20 cellular contexts compared by ENCODE assay signal in the genomic region with DNA sequence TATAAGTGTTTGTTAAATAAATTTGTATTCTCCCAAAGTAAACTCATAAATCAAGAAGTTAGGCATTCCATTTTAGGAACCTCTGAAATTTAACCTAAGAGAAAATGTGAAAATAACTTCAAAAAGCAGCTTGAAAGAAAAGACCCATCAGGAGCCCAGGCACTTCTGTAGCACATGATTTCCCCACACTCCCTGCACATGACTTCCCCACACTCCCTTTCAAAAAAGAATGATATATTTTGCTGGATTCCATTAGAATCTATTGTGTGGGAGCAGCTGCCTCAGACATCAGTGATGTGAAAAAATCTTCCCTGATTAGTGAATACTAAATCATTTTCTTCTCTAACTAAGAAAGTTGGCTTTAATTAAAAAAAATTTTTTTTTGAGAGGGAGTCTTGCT.
DNase-seq lines count a peak whose midpoint lies in the region; FAIRE-seq and TF ChIP-seq lines count a peak whose summit lies in the region.
"Had no signal": no experiment of that assay in that cellular context is flagged by ENCODE, and none has a peak within 500 bp of the region (broad histone marks: within the 10 kb centered on the region; RNA-seq: fewer than 3 reads in every experiment).

No MANE protein-coding gene starts in this region.

- TF ChIP-seq CTCF in RWPE1 (conservative IDR thresholded peaks at IDR 0.05; ENCODE audit: low read depth) (no peak), endothelial cell of umbilical vein (IDR thresholded peaks at IDR 0.05; ENCODE audit: extremely low read depth in 1 of 2, insufficient read depth in 1 of 2, low read depth in 1 of 2, low read length in 2 of 2) (no peak), GM13977 (IDR thresholded peaks at IDR 0.05; ENCODE audit: extremely low read depth, insufficient read depth, missing control alignments) (no peak)

- CTCF ChIA-PET in RWPE1 (lab: Yijun Ruan, JAX) (interaction anchor here (0.5 kb wide), 1 partner anchor 13 kb away, joined by 3 read pairs; no protein-coding TSS in a partner anchor), endothelial cell of umbilical vein (lab: Charles Lee) (interaction anchor here (1.0 to 4.7 kb wide), 3 partner anchors 10 to 207 kb away, joined by 3 to 23 read pairs (median 3); no protein-coding TSS in a partner anchor)

- dilution Hi-C loops in endothelial cell of umbilical vein (cut with MboI; ENCODE audit: extremely low pct_ligation_motif_present, low sequenced_read_pairs): no loop called here

- H2AFZ ChIP-seq in endothelial cell of umbilical vein (ENCODE audit: low read depth, low read length): no peak overlapping the region

- intact Hi-C loops in endothelial cell of umbilical vein (cut with micrococcal nuclease): loop anchor here (10.0 kb wide), 1 partner anchor 557 kb away; a partner anchor contains a TSS

- POLR2A ChIA-PET in RWPE1 (lab: Yijun Ruan, JAX; ENCODE audit: low non-redundant PET) (no interaction called here), endothelial cell of umbilical vein (lab: Charles Lee) (interaction anchor here (1.1 kb wide), 1 partner anchor 10 kb away, joined by 4 read pairs; no protein-coding TSS in a partner anchor)

- no peaks in the 10 kb centered on the region for H3K79me2 ChIP-seq in endothelial cell of umbilical vein (ENCODE audit: control insufficient read depth, insufficient read depth, low read length)

- no peaks in the 10 kb centered on the region for H3K27me3 ChIP-seq in endothelial cell of umbilical vein (ENCODE audit: control insufficient read depth in 2 of 2, insufficient read depth in 2 of 2, low read length in 2 of 2)

- H3K27ac ChIP-seq in RWPE1 (peak overlapping the region; percentile 99), endothelial cell of umbilical vein (ENCODE audit: insufficient read depth, low read depth, low read length) (peak overlapping the region; percentile 13)
- H3K27ac ChIP-seq: C4-2B had no signal

- no peaks in the 10 kb centered on the region for H3K9me1 ChIP-seq in endothelial cell of umbilical vein (replicated peaks; ENCODE audit: control insufficient read depth, extremely low read depth, insufficient read depth, low read length)

- no peak for TF ChIP-seq POLR2A in endothelial cell of umbilical vein (IDR thresholded peaks at IDR 0.05; ENCODE audit: low read depth, low read length)

- no peak overlapping the region for H3K4me2 ChIP-seq in endothelial cell of umbilical vein (ENCODE audit: insufficient read depth, low read length)

- in situ Hi-C loops in KBM-7 (cut with MboI; ENCODE audit: low pct_unique_long_range_greater_than_20kb, low sequenced_read_pairs): loop anchor here (25.0 kb wide), 1 partner anchor 200 kb away; no protein-coding TSS in a partner anchor
- in situ Hi-C loops in GM13977 (cut with MboI; ENCODE audit: low pct_unique_long_range_greater_than_20kb, low sequenced_read_pairs, unreplicated experiment): no loop called here

- peaks cover 68% of the 10 kb centered on the region for H3K4me1 ChIP-seq in endothelial cell of umbilical vein (ENCODE audit: control insufficient read depth, extremely low read depth, insufficient read depth, low read length)
- H3K4me1 ChIP-seq: Caco-2 had no signal

- no peak overlapping the region for H3K9ac ChIP-seq in endothelial cell of umbilical vein (replicated peaks; ENCODE audit: extremely low read depth, insufficient read depth, low read length)

- H4K20me1 ChIP-seq in endothelial cell of umbilical vein (replicated peaks; ENCODE audit: control insufficient read depth, extremely low read depth, insufficient read depth, low read length): no peaks in the 10 kb centered on the region

- no peaks in the 10 kb centered on the region for H3K36me3 ChIP-seq in endothelial cell of umbilical vein (ENCODE audit: control insufficient read depth in 2 of 2, extremely low read depth in 1 of 2, insufficient read depth in 2 of 2, low read length in 2 of 2)

- no peak for FAIRE-seq in endothelial cell of umbilical vein (lab: Jason Lieb, UNC)
- FAIRE-seq: A204.1, D721Med, GM12892, HepG2 had no signal

- DNase-seq in RWPE1 (ENCODE audit: low spot score): no peak
- DNase-seq in endothelial cell of umbilical vein (ENCODE audit: low read depth, low spot score): no peak
- peak; percentile 68 for DNase-seq in foreskin melanocyte
- DNase-seq in MV-4-11 (lab: John Stamatoyannopoulos, UW): no peak
- DNase-seq in KBM-7: no peak
- DNase-seq in GM13977 (ENCODE audit: low spot score): no peak
- DNase-seq in central memory CD4-positive, alpha-beta T cell: no peak
- DNase-seq: AML-193; Caco-2; CD4-positive, alpha-beta T cell; DMS79; GDM1; GOT3; H7; HFFc6 had no signal

- no peak overlapping the region for H3K4me3 ChIP-seq in endothelial cell of umbilical vein (replicated peaks in 1 of 3; ENCODE audit: insufficient read depth in 1 of 3, low read depth in 1 of 3, low read length in 3 of 3)

- H3K9me3 ChIP-seq in endothelial cell of umbilical vein (replicated peaks; ENCODE audit: control insufficient read depth, insufficient read depth, low read length): no peaks in the 10 kb centered on the region
- H3K9me3 ChIP-seq: Caco-2 had no signal

- no TSS peak for BruUV-seq in endothelial cell of umbilical vein (replicated peaks; lab: Mats Ljungman, UMichigan)

TF ChIP-seq in endothelial cell of umbilical vein, 7 proteins besides CTCF, POLR2A, EP300 and RAD21:
- TF ChIP-seq FOS (IDR thresholded peaks at IDR 0.05; ENCODE audit: borderline replicate concordance, insufficient read depth, low read length): no peak
- TF ChIP-seq POLR2AphosphoS5 (IDR thresholded peaks at IDR 0.05; ENCODE audit: insufficient read depth, low read depth, low read length): no peak
- no peak for TF ChIP-seq EZH2 (IDR thresholded peaks at IDR 0.05; ENCODE audit: borderline replicate concordance, low read depth, low read length, severe bottlenecking)
- no peak for TF ChIP-seq GATA2 (IDR thresholded peaks at IDR 0.05; ENCODE audit: insufficient read depth, insufficient read length, low read depth, low read length)
- TF ChIP-seq, protein P1, sequence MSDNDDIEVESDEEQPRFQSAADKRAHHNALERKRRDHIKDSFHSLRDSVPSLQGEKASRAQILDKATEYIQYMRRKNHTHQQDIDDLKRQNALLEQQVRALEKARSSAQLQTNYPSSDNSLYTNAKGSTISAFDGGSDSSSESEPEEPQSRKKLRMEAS (IDR thresholded peaks at IDR 0.05; ENCODE audit: insufficient read depth, insufficient read length): no peak
- no peak for TF ChIP-seq JUN (IDR thresholded peaks at IDR 0.05; ENCODE audit: borderline replicate concordance, insufficient read depth, insufficient read length, low read depth)
- TF ChIP-seq MYC (IDR thresholded peaks at IDR 0.05; ENCODE audit: low read depth, low read length): no peak
